ENCODE assay signal across 8 cellular contexts in the genomic region with DNA sequence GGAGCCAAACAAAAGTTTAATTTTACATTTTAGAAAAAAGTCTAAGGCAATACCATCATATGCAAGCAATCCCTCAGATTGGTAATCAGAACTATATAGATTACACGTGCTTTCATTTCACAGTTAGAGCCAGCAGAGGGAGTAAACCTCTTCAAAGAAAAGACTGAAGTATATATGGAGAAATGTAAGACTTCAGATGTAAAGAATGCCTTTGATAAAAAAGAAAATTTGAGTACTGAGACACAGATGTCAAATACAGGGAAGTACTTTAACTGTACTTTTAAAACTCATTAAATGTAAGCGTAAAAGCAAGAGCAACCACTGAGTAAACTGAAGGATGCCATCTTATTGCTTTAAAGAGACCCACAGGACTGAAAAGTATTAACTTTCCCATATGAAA.
DNase-seq lines count a peak whose midpoint lies in the region; ATAC-seq, FAIRE-seq and TF ChIP-seq lines count a peak whose summit lies in the region.

No MANE protein-coding gene starts in this region.

- peak; percentile 76 for FAIRE-seq in GM18507 (lab: Jason Lieb, UNC)

- peak; percentile 45 for TF ChIP-seq CTCF in thoracic aorta (IDR thresholded peaks at IDR 0.05)

- no peaks in the 10 kb centered on the region for H3K27me3 Mint-ChIP-seq in CD4-positive, CD25-positive, alpha-beta regulatory T cell
- no peaks in the 10 kb centered on the region for H3K27me3 Mint-ChIP-seq in activated T-helper 2 cell treated with anti-CD3 and anti-CD28 coated beads, Interferon-gamma antibody, Interleukin-2, Interleukin-4, amounts not matched to agents 10 μg/mL and 5 μg/mL and 100 μg/mL, durations not matched to agents 14 hours and 24 hours and 36 hours (ENCODE audit: low read depth)

- intact Hi-C loops in activated T-helper 2 cell treated with anti-CD3 and anti-CD28 coated beads, Interferon-gamma antibody, Interleukin-2, Interleukin-4, amounts not matched to agents 10 μg/mL and 5 μg/mL and 100 μg/mL, durations not matched to agents 14 hours and 24 hours and 36 hours (cut with micrococcal nuclease) = loop anchor here (1.0 to 2.0 kb wide), 3 partner anchors 17 to 363 kb away; no protein-coding TSS in a partner anchor

- H3K36me3 Mint-ChIP-seq in CD4-positive, CD25-positive, alpha-beta regulatory T cell = no peaks in the 10 kb centered on the region
- H3K36me3 Mint-ChIP-seq in activated T-helper 2 cell treated with anti-CD3 and anti-CD28 coated beads, Interferon-gamma antibody, Interleukin-2, Interleukin-4, amounts not matched to agents 10 μg/mL and 5 μg/mL and 100 μg/mL, durations not matched to agents 14 hours and 24 hours and 36 hours (ENCODE audit: low read depth) = peaks cover 92% of the 10 kb centered on the region

- peaks cover 0 to 2% (median 0%) of the 10 kb centered on the region in 7 donors for H3K9me3 Mint-ChIP-seq in CD4-positive, CD25-positive, alpha-beta regulatory T cell
- H3K9me3 Mint-ChIP-seq in activated T-helper 2 cell treated with anti-CD3 and anti-CD28 coated beads, Interferon-gamma antibody, Interleukin-2, Interleukin-4, amounts not matched to agents 10 μg/mL and 5 μg/mL and 100 μg/mL, durations not matched to agents 14 hours and 24 hours and 36 hours = peaks cover 38% of the 10 kb centered on the region

- H3K4me3 ChIP-seq in CD4-positive, CD25-positive, alpha-beta regulatory T cell (ENCODE audit: low read depth, low read length) = no peak overlapping the region
- no peak overlapping the region for H3K4me3 ChIP-seq in thoracic aorta

- no peaks in the 10 kb centered on the region for H3K36me3 ChIP-seq in CD4-positive, CD25-positive, alpha-beta regulatory T cell (ENCODE audit: control insufficient read depth, insufficient read depth, low read length)
- no peaks in the 10 kb centered on the region for H3K36me3 ChIP-seq in thoracic aorta

- no peak overlapping the region for H3K27ac ChIP-seq in CD4-positive, CD25-positive, alpha-beta regulatory T cell (ENCODE audit: insufficient read depth, low read length, poor library complexity, severe bottlenecking)
- no peak overlapping the region for H3K27ac ChIP-seq in thoracic aorta

- ATAC-seq in CD4-positive, CD25-positive, alpha-beta regulatory T cell (ENCODE audit: low read depth in 2 of 2) = peak; percentile 83 to 84
- ATAC-seq in HG03045 (IDR thresholded peaks at IDR 0.05; ENCODE audit: unreplicated experiment) = peak; percentile 70
- no peak for ATAC-seq in thoracic aorta (ENCODE audit: insufficient number of reproducible peaks, low FRiP score, low read depth)

- H3K4me1 Mint-ChIP-seq in CD4-positive, CD25-positive, alpha-beta regulatory T cell = peaks cover 5 to 34% (median 22%) of the 10 kb centered on the region in 4 donors
- peaks cover 56% of the 10 kb centered on the region for H3K4me1 Mint-ChIP-seq in activated T-helper 2 cell treated with anti-CD3 and anti-CD28 coated beads, Interferon-gamma antibody, Interleukin-2, Interleukin-4, amounts not matched to agents 10 μg/mL and 5 μg/mL and 100 μg/mL, durations not matched to agents 14 hours and 24 hours and 36 hours (ENCODE audit: low read depth)

- no peak overlapping the region for H3K27ac Mint-ChIP-seq in CD4-positive, CD25-positive, alpha-beta regulatory T cell
- peak overlapping the region; percentile 64 for H3K27ac Mint-ChIP-seq in activated T-helper 2 cell treated with anti-CD3 and anti-CD28 coated beads, Interferon-gamma antibody, Interleukin-2, Interleukin-4, amounts not matched to agents 10 μg/mL and 5 μg/mL and 100 μg/mL, durations not matched to agents 14 hours and 24 hours and 36 hours

- no peaks in the 10 kb centered on the region for H3K27me3 ChIP-seq in CD4-positive, CD25-positive, alpha-beta regulatory T cell (ENCODE audit: control insufficient read depth, insufficient read depth, low read length)
- no peaks in the 10 kb centered on the region for H3K27me3 ChIP-seq in thoracic aorta (replicated peaks; ENCODE audit: insufficient read depth)

- H3K4me3 Mint-ChIP-seq in CD4-positive, CD25-positive, alpha-beta regulatory T cell = no peak overlapping the region
- H3K4me3 Mint-ChIP-seq in activated T-helper 2 cell treated with anti-CD3 and anti-CD28 coated beads, Interferon-gamma antibody, Interleukin-2, Interleukin-4, amounts not matched to agents 10 μg/mL and 5 μg/mL and 100 μg/mL, durations not matched to agents 14 hours and 24 hours and 36 hours (ENCODE audit: low read depth) = no peak overlapping the region

- peak in 2 of 3 donors; percentile 56 to 80 for DNase-seq in CD4-positive, CD25-positive, alpha-beta regulatory T cell
- DNase-seq in GM18507 (ENCODE audit: extremely low spot score, insufficient read length, low read depth) (no peak), NCI-H2171 treated with DMSO at 0.1 percent for 48 hours (lab: John Stamatoyannopoulos, UW) (peak; percentile 62), iPS-NIHi11 (ENCODE audit: low spot score) (peak; percentile 30), thoracic aorta (ENCODE audit: low spot score) (no peak), cerebellar nuclear complex (lab: John Stamatoyannopoulos, UW) (no peak)
- DNase-seq in activated T-helper 2 cell treated with anti-CD3 and anti-CD28 coated beads, Interferon-gamma antibody, Interleukin-2, Interleukin-4, amounts not matched to agents 10 μg/mL and 5 μg/mL and 100 μg/mL, durations not matched to agents 14 hours and 24 hours and 36 hours (ENCODE audit: low spot score) = no peak

- no peaks in the 10 kb centered on the region for H3K9me3 ChIP-seq in CD4-positive, CD25-positive, alpha-beta regulatory T cell (ENCODE audit: control insufficient read depth in 2 of 2, low read length in 2 of 2)
- no peaks in the 10 kb centered on the region for H3K9me3 ChIP-seq in thoracic aorta

- H3K4me1 ChIP-seq in CD4-positive, CD25-positive, alpha-beta regulatory T cell (ENCODE audit: control insufficient read depth, insufficient read depth, low read length, poor library complexity, severe bottlenecking) = peaks cover 8% of the 10 kb centered on the region
- peaks cover 0 to 11% of the 10 kb centered on the region in 2 donors for H3K4me1 ChIP-seq in thoracic aorta (ENCODE audit: control insufficient read depth in 1 of 2, low read depth in 2 of 2)

Comparison
In these comparisons a context has a peak if more than half of its experiments do, and no peak if none do; other contexts are left out.
1. DNase-seq: peak in CD4-positive, CD25-positive, alpha-beta regulatory T cell (2 of 3), NCI-H2171 treated with DMSO at 0.1 percent for 48 hours (single experiment) and iPS-NIHi11 (single experiment); none in GM18507 (single experiment), activated T-helper 2 cell treated with anti-CD3 and anti-CD28 coated beads, Interferon-gamma antibody, Interleukin-2, Interleukin-4, amounts not matched to agents 10 μg/mL and 5 μg/mL and 100 μg/mL, durations not matched to agents 14 hours and 24 hours and 36 hours (single experiment), thoracic aorta (single experiment) and cerebellar nuclear complex (0 of 2).